1 cellular context compared by ENCODE assay signal in the genomic region with DNA sequence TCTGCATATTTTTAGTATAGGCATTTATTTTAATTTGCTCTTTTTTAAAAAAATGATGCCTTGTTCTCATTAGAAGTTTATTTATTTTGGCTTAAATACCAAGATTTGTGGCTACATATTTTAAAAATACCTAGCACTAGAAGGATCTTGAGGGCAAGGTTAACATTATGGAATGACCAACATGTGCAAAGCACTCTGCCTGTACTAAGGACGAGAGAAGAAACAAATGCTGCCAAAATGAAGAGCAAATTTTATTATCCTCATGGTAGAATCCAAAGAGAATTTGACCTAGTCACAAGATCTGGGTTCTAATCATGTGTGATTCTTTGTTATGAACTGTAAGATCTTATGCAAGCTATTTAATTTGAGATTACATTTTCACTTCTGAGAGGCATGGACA.
TF ChIP-seq lines count a peak whose summit lies in the region.

No MANE protein-coding gene starts in this region.

TF ChIP-seq in GM23338, 12 proteins besides CTCF, POLR2A, EP300 and RAD21:
- TF ChIP-seq NANOG (IDR thresholded peaks at IDR 0.05; ENCODE audit: borderline replicate concordance) (no peak), STAT1 (IDR thresholded peaks at IDR 0.05; ENCODE audit: unreplicated experiment) (no peak), ZNF114 (CRISPR knock-in tag; IDR thresholded peaks at IDR 0.05) (no peak), POLR2AphosphoS5 (IDR thresholded peaks at IDR 0.05; ENCODE audit: low read depth) (no peak), REST (IDR thresholded peaks at IDR 0.05; ENCODE audit: unreplicated experiment) (no peak), CREB1 (CRISPR knock-in tag; IDR thresholded peaks at IDR 0.05; ENCODE audit: low read depth) (no peak), ZNF331 (CRISPR knock-in tag; IDR thresholded peaks at IDR 0.05; ENCODE audit: low read depth) (no peak), JUNB (IDR thresholded peaks at IDR 0.05; ENCODE audit: unreplicated experiment) (no peak), EZH2phosphoT487 (IDR thresholded peaks at IDR 0.05; ENCODE audit: unreplicated experiment) (no peak), EZH2 (IDR thresholded peaks at IDR 0.05; ENCODE audit: low read depth, unreplicated experiment) (no peak)
- TF ChIP-seq, protein P1, sequence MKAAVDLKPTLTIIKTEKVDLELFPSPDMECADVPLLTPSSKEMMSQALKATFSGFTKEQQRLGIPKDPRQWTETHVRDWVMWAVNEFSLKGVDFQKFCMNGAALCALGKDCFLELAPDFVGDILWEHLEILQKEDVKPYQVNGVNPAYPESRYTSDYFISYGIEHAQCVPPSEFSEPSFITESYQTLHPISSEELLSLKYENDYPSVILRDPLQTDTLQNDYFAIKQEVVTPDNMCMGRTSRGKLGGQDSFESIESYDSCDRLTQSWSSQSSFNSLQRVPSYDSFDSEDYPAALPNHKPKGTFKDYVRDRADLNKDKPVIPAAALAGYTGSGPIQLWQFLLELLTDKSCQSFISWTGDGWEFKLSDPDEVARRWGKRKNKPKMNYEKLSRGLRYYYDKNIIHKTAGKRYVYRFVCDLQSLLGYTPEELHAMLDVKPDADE (IDR thresholded peaks at IDR 0.05), result no peak
- TF ChIP-seq, protein P2, sequence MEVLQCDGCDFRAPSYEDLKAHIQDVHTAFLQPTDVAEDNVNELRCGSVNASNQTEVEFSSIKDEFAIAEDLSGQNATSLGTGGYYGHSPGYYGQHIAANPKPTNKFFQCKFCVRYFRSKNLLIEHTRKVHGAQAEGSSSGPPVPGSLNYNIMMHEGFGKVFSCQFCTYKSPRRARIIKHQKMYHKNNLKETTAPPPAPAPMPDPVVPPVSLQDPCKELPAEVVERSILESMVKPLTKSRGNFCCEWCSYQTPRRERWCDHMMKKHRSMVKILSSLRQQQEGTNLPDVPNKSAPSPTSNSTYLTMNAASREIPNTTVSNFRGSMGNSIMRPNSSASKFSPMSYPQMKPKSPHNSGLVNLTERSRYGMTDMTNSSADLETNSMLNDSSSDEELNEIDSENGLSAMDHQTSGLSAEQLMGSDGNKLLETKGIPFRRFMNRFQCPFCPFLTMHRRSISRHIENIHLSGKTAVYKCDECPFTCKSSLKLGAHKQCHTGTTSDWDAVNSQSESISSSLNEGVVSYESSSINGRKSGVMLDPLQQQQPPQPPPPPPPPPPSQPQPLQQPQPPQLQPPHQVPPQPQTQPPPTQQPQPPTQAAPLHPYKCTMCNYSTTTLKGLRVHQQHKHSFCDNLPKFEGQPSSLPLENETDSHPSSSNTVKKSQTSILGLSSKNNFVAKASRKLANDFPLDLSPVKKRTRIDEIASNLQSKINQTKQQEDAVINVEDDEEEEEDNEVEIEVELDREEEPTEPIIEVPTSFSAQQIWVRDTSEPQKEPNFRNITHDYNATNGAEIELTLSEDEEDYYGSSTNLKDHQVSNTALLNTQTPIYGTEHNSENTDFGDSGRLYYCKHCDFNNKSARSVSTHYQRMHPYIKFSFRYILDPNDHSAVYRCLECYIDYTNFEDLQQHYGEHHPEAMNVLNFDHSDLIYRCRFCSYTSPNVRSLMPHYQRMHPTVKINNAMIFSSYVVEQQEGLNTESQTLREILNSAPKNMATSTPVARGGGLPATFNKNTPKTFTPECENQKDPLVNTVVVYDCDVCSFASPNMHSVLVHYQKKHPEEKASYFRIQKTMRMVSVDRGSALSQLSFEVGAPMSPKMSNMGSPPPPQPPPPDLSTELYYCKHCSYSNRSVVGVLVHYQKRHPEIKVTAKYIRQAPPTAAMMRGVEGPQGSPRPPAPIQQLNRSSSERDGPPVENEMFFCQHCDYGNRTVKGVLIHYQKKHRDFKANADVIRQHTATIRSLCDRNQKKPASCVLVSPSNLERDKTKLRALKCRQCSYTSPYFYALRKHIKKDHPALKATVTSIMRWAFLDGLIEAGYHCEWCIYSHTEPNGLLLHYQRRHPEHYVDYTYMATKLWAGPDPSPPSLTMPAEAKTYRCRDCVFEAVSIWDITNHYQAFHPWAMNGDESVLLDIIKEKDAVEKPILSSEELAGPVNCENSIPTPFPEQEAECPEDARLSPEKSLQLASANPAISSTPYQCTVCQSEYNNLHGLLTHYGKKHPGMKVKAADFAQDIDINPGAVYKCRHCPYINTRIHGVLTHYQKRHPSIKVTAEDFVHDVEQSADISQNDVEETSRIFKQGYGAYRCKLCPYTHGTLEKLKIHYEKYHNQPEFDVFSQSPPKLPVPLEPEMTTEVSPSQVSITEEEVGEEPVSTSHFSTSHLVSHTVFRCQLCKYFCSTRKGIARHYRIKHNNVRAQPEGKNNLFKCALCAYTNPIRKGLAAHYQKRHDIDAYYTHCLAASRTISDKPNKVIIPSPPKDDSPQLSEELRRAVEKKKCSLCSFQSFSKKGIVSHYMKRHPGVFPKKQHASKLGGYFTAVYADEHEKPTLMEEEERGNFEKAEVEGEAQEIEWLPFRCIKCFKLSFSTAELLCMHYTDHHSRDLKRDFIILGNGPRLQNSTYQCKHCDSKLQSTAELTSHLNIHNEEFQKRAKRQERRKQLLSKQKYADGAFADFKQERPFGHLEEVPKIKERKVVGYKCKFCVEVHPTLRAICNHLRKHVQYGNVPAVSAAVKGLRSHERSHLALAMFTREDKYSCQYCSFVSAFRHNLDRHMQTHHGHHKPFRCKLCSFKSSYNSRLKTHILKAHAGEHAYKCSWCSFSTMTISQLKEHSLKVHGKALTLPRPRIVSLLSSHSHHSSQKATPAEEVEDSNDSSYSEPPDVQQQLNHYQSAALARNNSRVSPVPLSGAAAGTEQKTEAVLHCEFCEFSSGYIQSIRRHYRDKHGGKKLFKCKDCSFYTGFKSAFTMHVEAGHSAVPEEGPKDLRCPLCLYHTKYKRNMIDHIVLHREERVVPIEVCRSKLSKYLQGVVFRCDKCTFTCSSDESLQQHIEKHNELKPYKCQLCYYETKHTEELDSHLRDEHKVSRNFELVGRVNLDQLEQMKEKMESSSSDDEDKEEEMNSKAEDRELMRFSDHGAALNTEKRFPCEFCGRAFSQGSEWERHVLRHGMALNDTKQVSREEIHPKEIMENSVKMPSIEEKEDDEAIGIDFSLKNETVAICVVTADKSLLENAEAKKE (CRISPR knock-in tag; IDR thresholded peaks at IDR 0.05), result no peak
